Comparison of ENCODE assay signal across 27 cellular contexts in genomic region chr2:76170856-76171255, GRCh38.
"Had no signal": no experiment of that assay in that cellular context is flagged by ENCODE, and none has a peak within 500 bp of the region (broad histone marks: within the 10 kb centered on the region; RNA-seq: fewer than 3 reads in every experiment).

No MANE protein-coding gene starts in this region.

- H3K4me1 Mint-ChIP-seq: mesothelial cell of epicardium; naive thymus-derived CD4-positive, alpha-beta T cell; stimulated activated effector memory CD8-positive, alpha-beta T cell treated with anti-CD3 and anti-CD28 coated beads, Interleukin-12 subunit alpha, Interleukin-12 subunit beta, amount 100 ng/mL, for 72 hours had no signal

- H3K79me2 ChIP-seq: hepatocyte had no signal

- ATAC-seq: heart right ventricle; mucosa of descending colon; naive thymus-derived CD4-positive, alpha-beta T cell; natural killer cell treated with Interleukin-12 subunit alpha and Interleukin-12 subunit beta and Interleukin-15 and Interleukin-18, amount 100 ng/mL, for 72 hours; pancreas; right cardiac atrium; stimulated activated effector memory CD8-positive, alpha-beta T cell treated with anti-CD3 and anti-CD28 coated beads, Interleukin-12 subunit alpha, Interleukin-12 subunit beta, amount 100 ng/mL, for 72 hours had no signal

- H3K27ac ChIP-seq: heart right ventricle, hepatocyte, left ventricle myocardium inferior, pancreas, prostate gland, sigmoid colon, spleen, suprapubic skin, tibial nerve, upper lobe of left lung, vagina had no signal

- H3K27me3 ChIP-seq: heart right ventricle, hepatocyte, pancreas, sigmoid colon, spleen, suprapubic skin, tibial nerve, upper lobe of left lung, vagina had no signal

- H3K27ac Mint-ChIP-seq: mesothelial cell of epicardium; naive thymus-derived CD4-positive, alpha-beta T cell; natural killer cell treated with Interleukin-12 subunit alpha and Interleukin-12 subunit beta and Interleukin-15 and Interleukin-18, amount 100 ng/mL, for 72 hours; stimulated activated effector memory CD8-positive, alpha-beta T cell treated with anti-CD3 and anti-CD28 coated beads, Interleukin-12 subunit alpha, Interleukin-12 subunit beta, amount 100 ng/mL, for 72 hours; stimulated activated naive CD8-positive, alpha-beta T cell treated with anti-CD3 and anti-CD28 coated beads, Interleukin-15, Interleukin-2, amounts not matched to agents 100 ng/mL and 50 ng/mL, for 24 hours had no signal

- H3K36me3 Mint-ChIP-seq: naive thymus-derived CD4-positive, alpha-beta T cell; stimulated activated effector memory CD8-positive, alpha-beta T cell treated with anti-CD3 and anti-CD28 coated beads, Interleukin-12 subunit alpha, Interleukin-12 subunit beta, amount 100 ng/mL, for 72 hours had no signal

- H3K4me3 ChIP-seq: heart right ventricle, hepatocyte, left ventricle myocardium inferior, lung, mucosa of descending colon, pancreas, prostate gland, sigmoid colon, spleen, suprapubic skin, tibial nerve, upper lobe of left lung, vagina had no signal

- H3K4me2 ChIP-seq: hepatocyte had no signal

- FAIRE-seq: pancreas, small intestine had no signal

- H3K36me3 ChIP-seq: heart right ventricle, left ventricle myocardium inferior, pancreas, prostate gland, sigmoid colon, spleen, suprapubic skin, tibial nerve, upper lobe of left lung, vagina had no signal

- H3K9me3 ChIP-seq: pancreas, prostate gland, suprapubic skin, upper lobe of left lung, vagina had no signal

- DNase-seq: heart right ventricle; islet precursor cell; left ventricle myocardium inferior; mesendoderm; mucosa of descending colon; naive thymus-derived CD4-positive, alpha-beta T cell; pancreas; posterior cingulate gyrus; retina; right cardiac atrium; sigmoid colon; small intestine; spleen; stimulated activated CD4-positive, alpha-beta T cell treated with anti-CD3 and anti-CD28 coated beads, Interleukin-4, amount 100 ng/mL, for 24 hours; stimulated activated naive CD4-positive, alpha-beta T cell; upper lobe of left lung had no signal

- H2AFZ ChIP-seq: hepatocyte had no signal

- H3K4me1 ChIP-seq: heart right ventricle, left ventricle myocardium inferior, pancreas, prostate gland, sigmoid colon, spleen, suprapubic skin, tibial nerve, upper lobe of left lung, vagina had no signal

- H3K4me3 Mint-ChIP-seq: mesothelial cell of epicardium; naive thymus-derived CD4-positive, alpha-beta T cell; natural killer cell treated with Interleukin-12 subunit alpha and Interleukin-12 subunit beta and Interleukin-15 and Interleukin-18, amount 100 ng/mL, for 72 hours; neural crest cell; stimulated activated effector memory CD8-positive, alpha-beta T cell treated with anti-CD3 and anti-CD28 coated beads, Interleukin-12 subunit alpha, Interleukin-12 subunit beta, amount 100 ng/mL, for 72 hours; stimulated activated naive CD8-positive, alpha-beta T cell treated with anti-CD3 and anti-CD28 coated beads, Interleukin-15, Interleukin-2, amounts not matched to agents 100 ng/mL and 50 ng/mL, for 24 hours had no signal

- H3K27me3 Mint-ChIP-seq: naive thymus-derived CD4-positive, alpha-beta T cell; natural killer cell treated with Interleukin-12 subunit alpha and Interleukin-12 subunit beta and Interleukin-15 and Interleukin-18, amount 100 ng/mL, for 72 hours; stimulated activated naive CD8-positive, alpha-beta T cell treated with anti-CD3 and anti-CD28 coated beads, Interleukin-15, Interleukin-2, amounts not matched to agents 100 ng/mL and 50 ng/mL, for 24 hours had no signal
